In the genomic region with DNA sequence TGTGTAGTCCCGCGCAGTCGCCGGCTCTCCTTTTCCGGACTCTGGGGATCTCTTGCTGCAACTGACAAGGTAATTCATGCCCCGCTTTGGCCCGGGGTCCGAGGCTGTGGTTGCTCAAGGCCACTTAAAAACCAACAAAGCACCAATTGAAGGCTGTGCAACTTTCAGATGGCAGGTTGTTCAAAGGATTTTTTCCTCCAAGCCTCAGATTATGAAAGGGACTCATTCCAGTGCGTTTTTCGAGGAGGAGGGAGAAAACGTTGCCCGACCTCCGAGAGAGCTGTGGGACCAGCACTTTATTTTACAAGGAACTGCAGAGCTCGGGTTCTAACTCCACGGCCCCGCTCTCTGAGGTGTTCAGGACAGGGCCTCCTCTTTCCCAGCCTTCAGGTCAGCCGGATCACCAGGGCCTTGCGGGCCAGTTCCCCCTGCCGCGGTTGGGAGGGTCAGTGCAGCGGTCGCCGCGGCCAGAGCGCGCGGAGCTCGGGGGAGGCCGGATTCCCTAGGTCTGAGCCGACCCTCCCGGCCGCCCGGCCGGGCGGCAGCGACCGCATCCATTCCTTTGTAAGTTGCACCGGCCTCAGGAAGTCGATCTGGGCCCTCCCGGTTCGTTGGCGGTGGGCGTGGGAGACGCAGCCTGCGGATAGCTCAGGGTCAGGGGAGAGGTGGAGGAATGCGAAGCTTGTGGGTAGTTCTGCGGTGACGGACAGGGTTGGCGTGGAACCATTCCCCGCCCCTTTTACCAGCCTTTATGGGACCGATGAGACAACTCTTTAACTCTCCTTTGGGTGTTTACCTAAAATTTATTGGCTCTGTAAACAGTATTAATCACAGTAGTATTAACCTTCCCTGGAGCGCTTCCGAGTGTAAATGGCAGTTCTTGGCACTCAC, we compare ENCODE assay signal across 1 cellular context.
A peak's percentile ranks its signal among the peaks of the same experiment; 100 is the strongest.
TF ChIP-seq lines count a peak whose summit lies in the region.

No MANE protein-coding gene starts in this region.

TF ChIP-seq in HepG2, 621 proteins besides CTCF, POLR2A, EP300 and RAD21 (continued from another document and continues in another):
- TF ChIP-seq, protein P1, sequence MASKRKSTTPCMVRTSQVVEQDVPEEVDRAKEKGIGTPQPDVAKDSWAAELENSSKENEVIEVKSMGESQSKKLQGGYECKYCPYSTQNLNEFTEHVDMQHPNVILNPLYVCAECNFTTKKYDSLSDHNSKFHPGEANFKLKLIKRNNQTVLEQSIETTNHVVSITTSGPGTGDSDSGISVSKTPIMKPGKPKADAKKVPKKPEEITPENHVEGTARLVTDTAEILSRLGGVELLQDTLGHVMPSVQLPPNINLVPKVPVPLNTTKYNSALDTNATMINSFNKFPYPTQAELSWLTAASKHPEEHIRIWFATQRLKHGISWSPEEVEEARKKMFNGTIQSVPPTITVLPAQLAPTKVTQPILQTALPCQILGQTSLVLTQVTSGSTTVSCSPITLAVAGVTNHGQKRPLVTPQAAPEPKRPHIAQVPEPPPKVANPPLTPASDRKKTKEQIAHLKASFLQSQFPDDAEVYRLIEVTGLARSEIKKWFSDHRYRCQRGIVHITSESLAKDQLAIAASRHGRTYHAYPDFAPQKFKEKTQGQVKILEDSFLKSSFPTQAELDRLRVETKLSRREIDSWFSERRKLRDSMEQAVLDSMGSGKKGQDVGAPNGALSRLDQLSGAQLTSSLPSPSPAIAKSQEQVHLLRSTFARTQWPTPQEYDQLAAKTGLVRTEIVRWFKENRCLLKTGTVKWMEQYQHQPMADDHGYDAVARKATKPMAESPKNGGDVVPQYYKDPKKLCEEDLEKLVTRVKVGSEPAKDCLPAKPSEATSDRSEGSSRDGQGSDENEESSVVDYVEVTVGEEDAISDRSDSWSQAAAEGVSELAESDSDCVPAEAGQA (IDR thresholded peaks at IDR 0.05; ENCODE audit: low read depth), result no peak
- TF ChIP-seq, protein P1 (CRISPR knock-in tag; IDR thresholded peaks at IDR 0.05; ENCODE audit: borderline replicate concordance), result no peak
- TF ChIP-seq, protein P2, sequence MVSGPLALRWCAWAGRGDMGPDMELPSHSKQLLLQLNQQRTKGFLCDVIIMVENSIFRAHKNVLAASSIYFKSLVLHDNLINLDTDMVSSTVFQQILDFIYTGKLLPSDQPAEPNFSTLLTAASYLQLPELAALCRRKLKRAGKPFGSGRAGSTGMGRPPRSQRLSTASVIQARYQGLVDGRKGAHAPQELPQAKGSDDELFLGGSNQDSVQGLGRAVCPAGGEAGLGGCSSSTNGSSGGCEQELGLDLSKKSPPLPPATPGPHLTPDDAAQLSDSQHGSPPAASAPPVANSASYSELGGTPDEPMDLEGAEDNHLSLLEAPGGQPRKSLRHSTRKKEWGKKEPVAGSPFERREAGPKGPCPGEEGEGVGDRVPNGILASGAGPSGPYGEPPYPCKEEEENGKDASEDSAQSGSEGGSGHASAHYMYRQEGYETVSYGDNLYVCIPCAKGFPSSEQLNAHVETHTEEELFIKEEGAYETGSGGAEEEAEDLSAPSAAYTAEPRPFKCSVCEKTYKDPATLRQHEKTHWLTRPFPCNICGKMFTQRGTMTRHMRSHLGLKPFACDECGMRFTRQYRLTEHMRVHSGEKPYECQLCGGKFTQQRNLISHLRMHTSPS (CRISPR knock-in tag; IDR thresholded peaks at IDR 0.05; ENCODE audit: low read depth), result 0 out of 2 replicates have a peak, but pooled peaks have one; percentile 54
- TF ChIP-seq ZNF839 (CRISPR knock-in tag; IDR thresholded peaks at IDR 0.05; ENCODE audit: borderline replicate concordance) (no peak), WIZ (CRISPR knock-in tag; IDR thresholded peaks at IDR 0.05) (0 out of 2 replicates have a peak, but pooled peaks have one; percentile 46), ZNF234 (CRISPR knock-in tag; conservative IDR thresholded peaks at IDR 0.05) (peak; percentile 6; the same call in 1 of the 2 replicates), ZNF3 (CRISPR knock-in tag; IDR thresholded peaks at IDR 0.05) (no peak), NFKB2 (CRISPR knock-in tag; IDR thresholded peaks at IDR 0.05; ENCODE audit: borderline replicate concordance) (peak; percentile 66; the same call in 1 of the 2 replicates), ELF4 (CRISPR knock-in tag; IDR thresholded peaks at IDR 0.05; ENCODE audit: borderline replicate concordance) (no peak), SNRNP70 (IDR thresholded peaks at IDR 0.05; ENCODE audit: low read depth, low read length) (no peak)
- TF ChIP-seq, protein P3, sequence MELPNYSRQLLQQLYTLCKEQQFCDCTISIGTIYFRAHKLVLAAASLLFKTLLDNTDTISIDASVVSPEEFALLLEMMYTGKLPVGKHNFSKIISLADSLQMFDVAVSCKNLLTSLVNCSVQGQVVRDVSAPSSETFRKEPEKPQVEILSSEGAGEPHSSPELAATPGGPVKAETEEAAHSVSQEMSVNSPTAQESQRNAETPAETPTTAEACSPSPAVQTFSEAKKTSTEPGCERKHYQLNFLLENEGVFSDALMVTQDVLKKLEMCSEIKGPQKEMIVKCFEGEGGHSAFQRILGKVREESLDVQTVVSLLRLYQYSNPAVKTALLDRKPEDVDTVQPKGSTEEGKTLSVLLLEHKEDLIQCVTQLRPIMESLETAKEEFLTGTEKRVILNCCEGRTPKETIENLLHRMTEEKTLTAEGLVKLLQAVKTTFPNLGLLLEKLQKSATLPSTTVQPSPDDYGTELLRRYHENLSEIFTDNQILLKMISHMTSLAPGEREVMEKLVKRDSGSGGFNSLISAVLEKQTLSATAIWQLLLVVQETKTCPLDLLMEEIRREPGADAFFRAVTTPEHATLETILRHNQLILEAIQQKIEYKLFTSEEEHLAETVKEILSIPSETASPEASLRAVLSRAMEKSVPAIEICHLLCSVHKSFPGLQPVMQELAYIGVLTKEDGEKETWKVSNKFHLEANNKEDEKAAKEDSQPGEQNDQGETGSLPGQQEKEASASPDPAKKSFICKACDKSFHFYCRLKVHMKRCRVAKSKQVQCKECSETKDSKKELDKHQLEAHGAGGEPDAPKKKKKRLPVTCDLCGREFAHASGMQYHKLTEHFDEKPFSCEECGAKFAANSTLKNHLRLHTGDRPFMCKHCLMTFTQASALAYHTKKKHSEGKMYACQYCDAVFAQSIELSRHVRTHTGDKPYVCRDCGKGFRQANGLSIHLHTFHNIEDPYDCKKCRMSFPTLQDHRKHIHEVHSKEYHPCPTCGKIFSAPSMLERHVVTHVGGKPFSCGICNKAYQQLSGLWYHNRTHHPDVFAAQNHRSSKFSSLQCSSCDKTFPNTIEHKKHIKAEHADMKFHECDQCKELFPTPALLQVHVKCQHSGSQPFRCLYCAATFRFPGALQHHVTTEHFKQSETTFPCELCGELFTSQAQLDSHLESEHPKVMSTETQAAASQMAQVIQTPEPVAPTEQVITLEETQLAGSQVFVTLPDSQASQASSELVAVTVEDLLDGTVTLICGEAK (IDR thresholded peaks at IDR 0.05), result no peak
- TF ChIP-seq, protein P3 (CRISPR knock-in tag; IDR thresholded peaks at IDR 0.05), result peak; percentile 59; the same call in 1 of the 2 replicates
- TF ChIP-seq, protein P4, sequence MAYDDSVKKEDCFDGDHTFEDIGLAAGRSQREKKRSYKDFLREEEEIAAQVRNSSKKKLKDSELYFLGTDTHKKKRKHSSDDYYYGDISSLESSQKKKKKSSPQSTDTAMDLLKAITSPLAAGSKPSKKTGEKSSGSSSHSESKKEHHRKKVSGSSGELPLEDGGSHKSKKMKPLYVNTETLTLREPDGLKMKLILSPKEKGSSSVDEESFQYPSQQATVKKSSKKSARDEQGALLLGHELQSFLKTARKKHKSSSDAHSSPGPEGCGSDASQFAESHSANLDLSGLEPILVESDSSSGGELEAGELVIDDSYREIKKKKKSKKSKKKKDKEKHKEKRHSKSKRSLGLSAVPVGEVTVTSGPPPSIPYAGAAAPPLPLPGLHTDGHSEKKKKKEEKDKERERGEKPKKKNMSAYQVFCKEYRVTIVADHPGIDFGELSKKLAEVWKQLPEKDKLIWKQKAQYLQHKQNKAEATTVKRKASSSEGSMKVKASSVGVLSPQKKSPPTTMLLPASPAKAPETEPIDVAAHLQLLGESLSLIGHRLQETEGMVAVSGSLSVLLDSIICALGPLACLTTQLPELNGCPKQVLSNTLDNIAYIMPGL (CRISPR knock-in tag; IDR thresholded peaks at IDR 0.05; ENCODE audit: borderline replicate concordance in 1 of 2, low read depth in 1 of 2), result peak; percentile 53 to 77; a peak in 1 of 4 replicates
- TF ChIP-seq, protein P5, sequence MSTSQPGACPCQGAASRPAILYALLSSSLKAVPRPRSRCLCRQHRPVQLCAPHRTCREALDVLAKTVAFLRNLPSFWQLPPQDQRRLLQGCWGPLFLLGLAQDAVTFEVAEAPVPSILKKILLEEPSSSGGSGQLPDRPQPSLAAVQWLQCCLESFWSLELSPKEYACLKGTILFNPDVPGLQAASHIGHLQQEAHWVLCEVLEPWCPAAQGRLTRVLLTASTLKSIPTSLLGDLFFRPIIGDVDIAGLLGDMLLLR (CRISPR knock-in tag; IDR thresholded peaks at IDR 0.05), result peak; percentile 22; the same call in 1 of the 2 replicates
